In genomic region chr11:70543611-70544010, GRCh38 we compare ENCODE assay signal across 29 cellular contexts.
"Had no signal": no experiment of that assay in that cellular context is flagged by ENCODE, and none has a peak within 500 bp of the region (broad histone marks: within the 10 kb centered on the region; RNA-seq: fewer than 3 reads in every experiment).

No MANE protein-coding gene starts in this region.

- H3K36me3 ChIP-seq: adrenal gland had no signal

- H3K4me1 Mint-ChIP-seq: activated B cell treated with CpG ODN at 0.5 μM for 24 hours; activated naive CD4-positive, alpha-beta T cell treated with anti-CD3 and anti-CD28 coated beads, Interleukin-2, amount 50 U/mL, for 24 hours; activated naive CD8-positive, alpha-beta T cell treated with anti-CD3 and anti-CD28 coated beads for 36 hours; activated naive CD8-positive, alpha-beta T cell treated with anti-CD3 and anti-CD28 coated beads, Interleukin-2, amount 50 U/mL, for 24 hours had no signal

- H3K27me3 Mint-ChIP-seq: activated CD8-positive, alpha-beta T cell treated with anti-CD3 and anti-CD28 coated beads for 36 hours; activated naive CD8-positive, alpha-beta T cell treated with anti-CD3 and anti-CD28 coated beads for 36 hours had no signal

- H3K9me3 Mint-ChIP-seq: activated B cell treated with CpG ODN at 0.5 μM for 24 hours; activated CD8-positive, alpha-beta T cell treated with anti-CD3 and anti-CD28 coated beads for 36 hours; activated naive CD4-positive, alpha-beta T cell treated with anti-CD3 and anti-CD28 coated beads for 36 hours; activated naive CD4-positive, alpha-beta T cell treated with anti-CD3 and anti-CD28 coated beads, Interleukin-2, amount 50 U/mL, for 24 hours; activated naive CD8-positive, alpha-beta T cell treated with anti-CD3 and anti-CD28 coated beads for 36 hours; activated naive CD8-positive, alpha-beta T cell treated with anti-CD3 and anti-CD28 coated beads, Interleukin-2, amount 50 U/mL, for 24 hours; activated T-helper 1 cell treated with anti-CD3 and anti-CD28 coated beads, Interleukin-12 subunit alpha, Interleukin-12 subunit beta, Interleukin-2, Interleukin-4 antibody, amounts not matched to agents 30 ng/mL and 10 ng/mL and 1 ng/mL, durations not matched to agents 14 hours and 24 hours and 36 hours; activated T-helper 2 cell treated with anti-CD3 and anti-CD28 coated beads, Interferon-gamma antibody, Interleukin-2, Interleukin-4, amounts not matched to agents 10 μg/mL and 5 μg/mL and 100 μg/mL, durations not matched to agents 14 hours and 24 hours and 36 hours; dendritic cell treated with granulocyte-macrophage colony-stimulating factor and Interleukin-4, amounts not matched to agents 40 ng/mL and 50 ng/mL, for 4 days; endodermal cell had no signal

- ATAC-seq: activated CD4-positive, CD25-positive, alpha-beta regulatory T cell treated with anti-CD3 and anti-CD28 coated beads, Interleukin-2, amount 50 U/mL, for 24 hours; activated CD8-positive, alpha-beta T cell treated with anti-CD3 and anti-CD28 coated beads for 36 hours; activated naive CD8-positive, alpha-beta T cell treated with anti-CD3 and anti-CD28 coated beads, Interleukin-2, amount 50 U/mL, for 24 hours; body of pancreas; esophagus mucosa had no signal

- H3K27ac Mint-ChIP-seq: activated B cell treated with CpG ODN at 0.5 μM for 24 hours; activated CD8-positive, alpha-beta T cell treated with anti-CD3 and anti-CD28 coated beads for 36 hours; activated naive CD4-positive, alpha-beta T cell treated with anti-CD3 and anti-CD28 coated beads for 36 hours; activated naive CD4-positive, alpha-beta T cell treated with anti-CD3 and anti-CD28 coated beads, Interleukin-2, amount 50 U/mL, for 24 hours; activated naive CD8-positive, alpha-beta T cell treated with anti-CD3 and anti-CD28 coated beads for 36 hours; activated naive CD8-positive, alpha-beta T cell treated with anti-CD3 and anti-CD28 coated beads, Interleukin-2, amount 50 U/mL, for 24 hours; activated T-helper 1 cell treated with anti-CD3 and anti-CD28 coated beads, Interleukin-12 subunit alpha, Interleukin-12 subunit beta, Interleukin-2, Interleukin-4 antibody, amounts not matched to agents 30 ng/mL and 10 ng/mL and 1 ng/mL, durations not matched to agents 14 hours and 24 hours and 36 hours; activated T-helper 2 cell treated with anti-CD3 and anti-CD28 coated beads, Interferon-gamma antibody, Interleukin-2, Interleukin-4, amounts not matched to agents 10 μg/mL and 5 μg/mL and 100 μg/mL, durations not matched to agents 14 hours and 24 hours and 36 hours; dendritic cell treated with granulocyte-macrophage colony-stimulating factor and Interleukin-4, amounts not matched to agents 40 ng/mL and 50 ng/mL, for 4 days; endodermal cell had no signal

- H3K27me3 ChIP-seq: adrenal gland, body of pancreas had no signal

- DNase-seq: activated B cell treated with CpG ODN at 0.5 μM for 24 hours; activated CD4-positive, alpha-beta T cell treated with anti-CD3 and anti-CD28 coated beads for 48 hours; activated CD4-positive, alpha-beta T cell treated with anti-CD3 and anti-CD28 coated beads, Interleukin-2, amount 50 U/mL, for 1 hour; activated CD4-positive, alpha-beta T cell treated with anti-CD3 and anti-CD28 coated beads, Interleukin-2, amount 50 U/mL, for 48 hours; activated CD8-positive, alpha-beta memory T cell treated with anti-CD3 and anti-CD28 coated beads for 24 hours; activated CD8-positive, alpha-beta T cell treated with anti-CD3 and anti-CD28 coated beads for 36 hours; activated effector memory CD4-positive, alpha-beta T cell treated with anti-CD3 and anti-CD28 coated beads, Interleukin-2, amount 50 U/mL, for 16 hours; activated naive CD4-positive, alpha-beta T cell treated with anti-CD3 and anti-CD28 coated beads for 36 hours; activated naive CD8-positive, alpha-beta T cell treated with anti-CD3 and anti-CD28 coated beads for 36 hours; activated naive CD8-positive, alpha-beta T cell treated with anti-CD3 and anti-CD28 coated beads, Interleukin-2, amount 50 U/mL, for 24 hours; activated T-cell treated with anti-CD3 and anti-CD28 coated beads, Interleukin-2, amount 50 U/mL, for 48 hours; adrenal gland; amygdala; body of pancreas; central memory CD4-positive, alpha-beta T cell; cerebellar nuclear complex; dorsolateral prefrontal cortex; effector memory CD4-positive, alpha-beta T cell; endodermal cell; foreskin fibroblast; T-helper 2 cell had no signal

- H3K27ac ChIP-seq: adrenal gland, body of pancreas, coronary artery, dorsolateral prefrontal cortex, VCaP had no signal

- H3K4me3 ChIP-seq: adrenal gland, body of pancreas, coronary artery, dorsolateral prefrontal cortex had no signal

- H3K36me3 Mint-ChIP-seq: activated naive CD4-positive, alpha-beta T cell treated with anti-CD3 and anti-CD28 coated beads, Interleukin-2, amount 50 U/mL, for 24 hours; activated naive CD8-positive, alpha-beta T cell treated with anti-CD3 and anti-CD28 coated beads for 36 hours had no signal

- H3K9me3 ChIP-seq: adrenal gland, body of pancreas had no signal

- H3K4me3 Mint-ChIP-seq: activated B cell treated with CpG ODN at 0.5 μM for 24 hours; activated CD8-positive, alpha-beta T cell treated with anti-CD3 and anti-CD28 coated beads for 36 hours; activated naive CD4-positive, alpha-beta T cell treated with anti-CD3 and anti-CD28 coated beads for 36 hours; activated naive CD4-positive, alpha-beta T cell treated with anti-CD3 and anti-CD28 coated beads, Interleukin-2, amount 50 U/mL, for 24 hours; activated naive CD8-positive, alpha-beta T cell treated with anti-CD3 and anti-CD28 coated beads for 36 hours; activated naive CD8-positive, alpha-beta T cell treated with anti-CD3 and anti-CD28 coated beads, Interleukin-2, amount 50 U/mL, for 24 hours; activated T-helper 1 cell treated with anti-CD3 and anti-CD28 coated beads, Interleukin-12 subunit alpha, Interleukin-12 subunit beta, Interleukin-2, Interleukin-4 antibody, amounts not matched to agents 30 ng/mL and 10 ng/mL and 1 ng/mL, durations not matched to agents 14 hours and 24 hours and 36 hours; dendritic cell treated with granulocyte-macrophage colony-stimulating factor and Interleukin-4, amounts not matched to agents 40 ng/mL and 50 ng/mL, for 4 days; endodermal cell had no signal

- H3K4me1 ChIP-seq: adrenal gland, body of pancreas had no signal
